ENCODE assay signal across 29 cellular contexts in the genomic region with DNA sequence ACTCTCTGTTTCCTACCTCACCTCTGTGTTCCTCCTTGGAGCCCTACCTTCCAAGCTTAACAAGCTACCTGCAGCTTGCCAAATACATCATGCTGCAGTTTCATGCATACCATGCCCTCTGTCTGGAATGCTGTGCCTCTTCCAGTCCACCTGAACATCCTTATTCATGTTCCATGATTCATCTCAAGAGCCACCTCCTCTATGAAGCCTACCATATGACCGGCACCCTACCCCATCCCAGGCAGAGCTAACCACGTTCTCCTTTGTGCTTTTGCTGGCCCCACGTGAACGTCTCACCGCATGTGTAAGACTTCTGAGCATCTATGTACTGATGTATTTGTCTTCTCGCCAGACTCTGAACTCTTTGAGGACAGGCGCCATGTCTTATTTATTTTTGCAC.
"Had no signal": no experiment of that assay in that cellular context is flagged by ENCODE, and none has a peak within 500 bp of the region (broad histone marks: within the 10 kb centered on the region; RNA-seq: fewer than 3 reads in every experiment).

No MANE protein-coding gene starts in this region.

- H3K4me3 Mint-ChIP-seq: immature natural killer cell; naive thymus-derived CD4-positive, alpha-beta T cell; natural killer cell treated with Interleukin-12 subunit alpha and Interleukin-12 subunit beta and Interleukin-15 and Interleukin-18, amount 100 ng/mL, for 72 hours; stimulated activated naive B cell treated with anti-CD40 and anti-IgM and Interleukin-4, amounts not matched to agents 10 μg/mL and 1 μg/mL and 100 μg/mL, for 72 hours had no signal

- FAIRE-seq: islet of Langerhans, pancreas had no signal

- DNase-seq: hypothalamus; immature natural killer cell; left ventricle myocardium inferior; mesendoderm; midbrain; mucosa of descending colon; naive thymus-derived CD4-positive, alpha-beta T cell; pancreas; posterior cingulate gyrus; retina; right cardiac atrium; stimulated activated CD4-positive, alpha-beta T cell treated with anti-CD3 and anti-CD28 coated beads, Interleukin-12 subunit alpha, Interleukin-12 subunit beta, amount 100 ng/mL, for 4 hours; stimulated activated CD4-positive, alpha-beta T cell treated with anti-CD3 and anti-CD28 coated beads, Interleukin-15, amount 100 ng/mL, for 24 hours; stimulated activated CD4-positive, alpha-beta T cell treated with anti-CD3 and anti-CD28 coated beads, Interleukin-2, amount 100 ng/mL, for 24 hours; stimulated activated CD4-positive, alpha-beta T cell treated with anti-CD3 and anti-CD28 coated beads, Interleukin-4, amount 100 ng/mL, for 1 hour; stimulated activated naive B cell treated with anti-CD40 and anti-IgM and Interleukin-4, amounts not matched to agents 10 μg/mL and 1 μg/mL and 100 μg/mL, for 72 hours; stimulated activated naive CD8-positive, alpha-beta T cell treated with anti-CD3 and anti-CD28 coated beads, Interleukin-15, Interleukin-2, amounts not matched to agents 100 U/mL and 50 U/mL, for 24 hours; stomach; tibial artery; trophoblast cell; upper lobe of right lung; uterus had no signal

- H3K4me3 ChIP-seq: left ventricle myocardium inferior, lung, mucosa of descending colon, pancreas, prostate gland, skin epidermis, stomach, thoracic aorta, tibial artery, upper lobe of right lung, uterus had no signal

- H3K27ac Mint-ChIP-seq: immature natural killer cell; naive thymus-derived CD4-positive, alpha-beta T cell; natural killer cell treated with Interleukin-12 subunit alpha and Interleukin-12 subunit beta and Interleukin-15 and Interleukin-18, amount 100 ng/mL, for 72 hours; stimulated activated naive B cell treated with anti-CD40 and anti-IgM and Interleukin-4, amounts not matched to agents 10 μg/mL and 1 μg/mL and 100 μg/mL, for 72 hours had no signal

- H3K27me3 ChIP-seq: uterus had no signal

- H3K36me3 ChIP-seq: left ventricle myocardium inferior, pancreas, prostate gland, stomach, thoracic aorta, tibial artery, upper lobe of right lung, uterus had no signal

- ATAC-seq: mucosa of descending colon; naive thymus-derived CD4-positive, alpha-beta T cell; natural killer cell treated with Interleukin-12 subunit alpha and Interleukin-12 subunit beta and Interleukin-15 and Interleukin-18, amount 100 ng/mL, for 72 hours; pancreas; right cardiac atrium; sciatic nerve; stimulated activated naive B cell treated with anti-CD40 and anti-IgM and Interleukin-4, amounts not matched to agents 10 μg/mL and 1 μg/mL and 100 μg/mL, for 72 hours; stimulated activated naive CD8-positive, alpha-beta T cell treated with anti-CD3 and anti-CD28 coated beads, Interleukin-15, Interleukin-2, amounts not matched to agents 100 U/mL and 50 U/mL, for 24 hours; upper lobe of right lung had no signal

- H3K4me1 Mint-ChIP-seq: immature natural killer cell; naive thymus-derived CD4-positive, alpha-beta T cell; stimulated activated naive B cell treated with anti-CD40 and anti-IgM and Interleukin-4, amounts not matched to agents 10 μg/mL and 1 μg/mL and 100 μg/mL, for 72 hours had no signal
